In genomic region chr2:126850951-126851350, GRCh38 we compare ENCODE assay signal across 37 cellular contexts. TPM values are rescaled to one million over a fixed set of nuclear protein-coding genes. Genes with fewer than 3 reads are reported as not detected.
"Had no signal": no experiment of that assay in that cellular context is flagged by ENCODE, and none has a peak within 500 bp of the region (broad histone marks: within the 10 kb centered on the region; RNA-seq: fewer than 3 reads in every experiment).

No MANE protein-coding gene starts in this region.

- H3K36me3 Mint-ChIP-seq: activated naive CD4-positive, alpha-beta T cell treated with anti-CD3 and anti-CD28 coated beads, Interleukin-2, amount 50 U/mL, for 24 hours had no signal

- H3K27me3 Mint-ChIP-seq: activated naive CD4-positive, alpha-beta T cell treated with anti-CD3 and anti-CD28 coated beads, Interleukin-2, amount 50 U/mL, for 24 hours had no signal

- H3K27ac ChIP-seq: esophagus squamous epithelium, heart right ventricle, left ventricle myocardium inferior, neutrophil, ovary, sigmoid colon, stomach, tibial artery, upper lobe of right lung, VCaP had no signal

- H3K4me1 Mint-ChIP-seq: activated CD4-positive, alpha-beta memory T cell treated with anti-CD3 and anti-CD28 coated beads, Interleukin-2, amount 10 ng/mL, durations not matched to agents 7 days and 5 days; activated naive CD4-positive, alpha-beta T cell treated with anti-CD3 and anti-CD28 coated beads, Interleukin-2, amount 50 U/mL, for 24 hours; activated naive CD8-positive, alpha-beta T cell treated with anti-CD3 and anti-CD28 coated beads, Interleukin-2, amount 50 U/mL, for 24 hours; stimulated activated naive B cell treated with anti-CD40 and anti-IgM and Interleukin-4, amounts not matched to agents 10 μg/mL and 1 μg/mL and 100 μg/mL, for 72 hours had no signal

- DNase-seq: activated CD4-positive, alpha-beta memory T cell treated with anti-CD3 and anti-CD28 coated beads, Interleukin-2, amount 10 ng/mL, durations not matched to agents 7 days and 5 days; activated CD4-positive, alpha-beta T cell treated with anti-CD3 and anti-CD28 coated beads for 48 hours; activated naive CD8-positive, alpha-beta T cell treated with anti-CD3 and anti-CD28 coated beads, Interleukin-2, amount 50 U/mL, for 24 hours; activated T-cell treated with anti-CD3 and anti-CD28 coated beads, Interleukin-2, amount 50 U/mL, for 48 hours; amygdala; caudate nucleus; esophagus squamous epithelium; foreskin melanocyte; heart right ventricle; kidney glomerular epithelial cell; left ventricle myocardium inferior; mucosa of descending colon; ovary; sigmoid colon; stimulated activated CD4-positive, alpha-beta T cell treated with anti-CD3 and anti-CD28 coated beads, Interleukin-1b, Interleukin-23, amount 100 ng/mL, for 48 hours; stimulated activated CD4-positive, alpha-beta T cell treated with anti-CD3 and anti-CD28 coated beads, Interleukin-4, amount 100 ng/mL, for 4 hours; stimulated activated CD8-positive, alpha-beta memory T cell treated with anti-CD3 and anti-CD28 coated beads, Interleukin-4, amount 100 ng/mL, for 48 hours; stimulated activated naive B cell treated with anti-CD40 and anti-IgM and Interleukin-4, amounts not matched to agents 10 μg/mL and 1 μg/mL and 100 μg/mL, for 72 hours; stomach; T-helper 9 cell; tibial artery had no signal

- H3K4me1 ChIP-seq: esophagus squamous epithelium, heart right ventricle, left ventricle myocardium inferior, sigmoid colon, stomach, tibial artery, upper lobe of right lung had no signal

- H3K9me3 Mint-ChIP-seq: activated CD4-positive, alpha-beta memory T cell treated with anti-CD3 and anti-CD28 coated beads, Interleukin-2, amount 10 ng/mL, durations not matched to agents 7 days and 5 days; activated naive CD4-positive, alpha-beta T cell treated with anti-CD3 and anti-CD28 coated beads, Interleukin-2, amount 50 U/mL, for 24 hours; activated naive CD8-positive, alpha-beta T cell treated with anti-CD3 and anti-CD28 coated beads, Interleukin-2, amount 50 U/mL, for 24 hours; activated T-helper 2 cell treated with anti-CD3 and anti-CD28 coated beads, Interferon-gamma antibody, Interleukin-2, Interleukin-4, amounts not matched to agents 10 μg/mL and 5 μg/mL and 100 μg/mL, durations not matched to agents 14 hours and 24 hours and 36 hours; nephron; T-helper 1 cell treated with Interleukin-12 subunit alpha and Interleukin-12 subunit beta and Interleukin-4 antibody, amounts not matched to agents 30 μg/mL and 1 μg/mL, for 36 hours had no signal

- H3K4me3 ChIP-seq: esophagus squamous epithelium, heart right ventricle, left ventricle myocardium inferior, mucosa of descending colon, ovary, sigmoid colon, smooth muscle cell, stomach, tibial artery, upper lobe of right lung had no signal

- ATAC-seq: activated CD4-positive, CD25-positive, alpha-beta regulatory T cell treated with anti-CD3 and anti-CD28 coated beads, Interleukin-2, amount 50 U/mL, for 24 hours; activated naive CD8-positive, alpha-beta T cell treated with anti-CD3 and anti-CD28 coated beads, Interleukin-2, amount 50 U/mL, for 24 hours; mucosa of descending colon; stimulated activated naive B cell treated with anti-CD40 and anti-IgM and Interleukin-4, amounts not matched to agents 10 μg/mL and 1 μg/mL and 100 μg/mL, for 72 hours had no signal

- H3K27ac Mint-ChIP-seq: activated CD4-positive, alpha-beta memory T cell treated with anti-CD3 and anti-CD28 coated beads, Interleukin-2, amount 10 ng/mL, durations not matched to agents 7 days and 5 days; activated naive CD4-positive, alpha-beta T cell treated with anti-CD3 and anti-CD28 coated beads, Interleukin-2, amount 50 U/mL, for 24 hours; activated naive CD8-positive, alpha-beta T cell treated with anti-CD3 and anti-CD28 coated beads, Interleukin-2, amount 50 U/mL, for 24 hours; activated T-helper 2 cell treated with anti-CD3 and anti-CD28 coated beads, Interferon-gamma antibody, Interleukin-2, Interleukin-4, amounts not matched to agents 10 μg/mL and 5 μg/mL and 100 μg/mL, durations not matched to agents 14 hours and 24 hours and 36 hours; dendritic cell treated with granulocyte-macrophage colony-stimulating factor and Interleukin-4, amounts not matched to agents 40 ng/mL and 50 ng/mL, for 4 days; nephron; progenitor cell of endocrine pancreas; stimulated activated naive B cell treated with anti-CD40 and anti-IgM and Interleukin-4, amounts not matched to agents 10 μg/mL and 1 μg/mL and 100 μg/mL, for 72 hours; T-helper 1 cell treated with Interleukin-12 subunit alpha and Interleukin-12 subunit beta and Interleukin-4 antibody, amounts not matched to agents 30 μg/mL and 1 μg/mL, for 36 hours had no signal

- H3K4me2 ChIP-seq: smooth muscle cell had no signal

- H3K27me3 ChIP-seq: esophagus squamous epithelium, ovary, sigmoid colon, tibial artery, upper lobe of right lung had no signal

- H3K36me3 ChIP-seq: esophagus squamous epithelium, heart right ventricle, left ventricle myocardium inferior, neutrophil, ovary, sigmoid colon, stomach, tibial artery, upper lobe of right lung had no signal

- H3K4me3 Mint-ChIP-seq: activated CD4-positive, alpha-beta memory T cell treated with anti-CD3 and anti-CD28 coated beads, Interleukin-2, amount 10 ng/mL, durations not matched to agents 7 days and 5 days; activated naive CD4-positive, alpha-beta T cell treated with anti-CD3 and anti-CD28 coated beads, Interleukin-2, amount 50 U/mL, for 24 hours; activated naive CD8-positive, alpha-beta T cell treated with anti-CD3 and anti-CD28 coated beads, Interleukin-2, amount 50 U/mL, for 24 hours; dendritic cell treated with granulocyte-macrophage colony-stimulating factor and Interleukin-4, amounts not matched to agents 40 ng/mL and 50 ng/mL, for 4 days; nephron; stimulated activated naive B cell treated with anti-CD40 and anti-IgM and Interleukin-4, amounts not matched to agents 10 μg/mL and 1 μg/mL and 100 μg/mL, for 72 hours; T-helper 1 cell treated with Interleukin-12 subunit alpha and Interleukin-12 subunit beta and Interleukin-4 antibody, amounts not matched to agents 30 μg/mL and 1 μg/mL, for 36 hours had no signal

- H3K9me3 ChIP-seq: esophagus squamous epithelium, heart right ventricle, left ventricle myocardium inferior, mucosa of descending colon, neutrophil, ovary, sigmoid colon, stomach, tibial artery, upper lobe of right lung had no signal

- FAIRE-seq: TTC549 had no signal

RNA-seq across cellular contexts. Expression of gene TEX51, which starts 47.7 kb away (rescaled TPM):
- total RNA-seq: activated CD4-positive, alpha-beta memory T cell treated with anti-CD3 and anti-CD28 coated beads, Interleukin-2, amount 10 ng/mL, durations not matched to agents 7 days and 5 days; activated T-helper 2 cell treated with anti-CD3 and anti-CD28 coated beads, Interferon-gamma antibody, Interleukin-2, Interleukin-4, amounts not matched to agents 10 μg/mL and 5 μg/mL and 100 μg/mL, durations not matched to agents 14 hours and 24 hours and 36 hours; esophagus squamous epithelium; glomerular endothelial cell; heart right ventricle; left ventricle myocardium inferior; lung microvascular endothelial cell; mesenteric fat pad; mucosa of descending colon; ovary; progenitor cell of endocrine pancreas; renal cortical epithelial cell; sigmoid colon; smooth muscle cell; stomach; upper lobe of right lung had no signal
- polyA plus RNA-seq: heart right ventricle, ovary, smooth muscle cell, stomach had no signal
